ENCODE assay signal across 8 cellular contexts in the genomic region with DNA sequence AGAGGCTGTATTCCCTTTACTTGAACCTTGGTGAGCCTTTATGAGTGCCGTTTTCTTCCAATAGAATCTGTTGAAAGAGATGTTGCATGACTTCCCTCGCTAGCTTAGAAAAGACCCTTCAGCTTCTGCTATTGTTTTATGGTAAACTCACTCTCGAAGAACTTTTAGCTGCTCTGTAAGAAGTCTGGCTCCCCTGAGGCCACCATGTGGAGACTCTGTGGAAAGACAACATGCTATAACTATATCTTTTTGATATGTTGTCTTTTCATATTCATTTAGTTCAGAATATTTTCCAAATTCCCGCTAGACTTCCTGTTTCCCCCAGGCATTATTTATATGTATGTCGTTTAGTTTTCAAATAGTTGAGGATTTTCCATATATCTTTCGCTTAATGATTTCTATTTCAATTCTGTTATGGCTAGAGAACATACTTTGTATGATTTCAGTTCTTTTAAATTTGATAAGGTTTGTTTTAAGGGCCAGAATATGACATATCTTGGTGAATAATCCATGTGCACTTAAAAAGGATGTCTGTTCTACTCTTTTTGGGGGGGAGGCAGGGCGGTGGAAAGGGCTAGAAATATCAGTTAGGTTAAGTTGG.
DNase-seq lines count a peak whose midpoint lies in the region; ATAC-seq, FAIRE-seq and TF ChIP-seq lines count a peak whose summit lies in the region.

No MANE protein-coding gene starts in this region.

- H3K27ac ChIP-seq in OCI-LY3 (ENCODE audit: low read length) (no peak overlapping the region), GM12878 (ENCODE audit: control insufficient read depth, insufficient read depth) (no peak overlapping the region), kidney (ENCODE audit: low read depth in 2 of 2, low read length in 2 of 2) (no peak overlapping the region), upper lobe of left lung (no peak overlapping the region)

- in situ Hi-C loops in GM12878 (cut with MboI): loop anchor here (5.0 kb wide), 1 partner anchor 122 kb away; no protein-coding TSS in a partner anchor

- peak; percentile 65 to 75 for DNase-seq in AML-193 (lab: John Stamatoyannopoulos, UW)
- no peak for DNase-seq in GM12878 (ENCODE audit: low read depth, low spot score)
- DNase-seq in kidney: peak; percentile 37
- no peak for DNase-seq in upper lobe of left lung
- no peak for DNase-seq in NCI-H226

- FAIRE-seq in GM12878 (lab: Jason Lieb, UNC) (no peak), kidney (lab: Jason Lieb, UNC) (peak; percentile 72)

- peak; percentile 58 for TF ChIP-seq RAD21 in GM12878 (IDR thresholded peaks at IDR 0.05; ENCODE audit: insufficient read depth, low read depth, low read length)

- H3K4me3 ChIP-seq in OCI-LY3 (ENCODE audit: low read length) (no peak overlapping the region), GM12878 (no peak overlapping the region), kidney (ENCODE audit: low read length in 2 of 2) (no peak overlapping the region), upper lobe of left lung (no peak overlapping the region)

- BruUV-seq in GM12878 (replicated peaks; lab: Mats Ljungman, UMichigan): no TSS peak

- H3K79me2 ChIP-seq in OCI-LY3 (ENCODE audit: low read length) (peaks cover 5% of the 10 kb centered on the region; the same call in 1 of the 2 replicates), GM12878 (ENCODE audit: control insufficient read depth, insufficient read depth, low read length) (no peaks in the 10 kb centered on the region)

- H3K4me1 ChIP-seq in OCI-LY3 (ENCODE audit: low read length) (peaks cover 12% of the 10 kb centered on the region), GM12878 (ENCODE audit: control insufficient read depth, insufficient read depth, low read length) (no peaks in the 10 kb centered on the region), kidney (ENCODE audit: control insufficient read depth in 1 of 2, insufficient read depth in 1 of 2, low read depth in 1 of 2, low read length in 2 of 2) (no peaks in the 10 kb centered on the region), upper lobe of left lung (peaks cover 0 to 6% (median 0%) of the 10 kb centered on the region in 4 donors)

- ATAC-seq in GM12878 (peak; percentile 69), upper lobe of left lung (ENCODE audit: low FRiP score in 2 of 2) (peak in 1 of 2 donors; percentile 63), GM21381 (IDR thresholded peaks at IDR 0.05; ENCODE audit: unreplicated experiment) (no peak)

- CTCF ChIA-PET in GM12878 (lab: Yijun Ruan, JAX): interaction anchor here (1.0 to 12.6 kb wide), 9 partner anchors 9 to 352 kb away, joined by 3 to 111 read pairs (median 4); a partner anchor contains a TSS

- POLR2A ChIA-PET in GM12878 (lab: Charles Lee): interaction anchor here (0.6 kb wide), 1 partner anchor 32 kb away, joined by 3 read pairs; no protein-coding TSS in a partner anchor

- SMC1A ChIA-PET in GM12878 (lab: Charles Lee; ENCODE audit: uncharacterized antibody, unreplicated experiment): interaction anchor here (0.7 to 4.6 kb wide), 10 partner anchors 11 to 351 kb away, joined by 3 to 43 read pairs (median 4); no protein-coding TSS in a partner anchor

- H3K4me2 ChIP-seq in OCI-LY3 (ENCODE audit: low read length) (peak overlapping the region; percentile 44; the same call in 1 of the 2 replicates), GM12878 (ENCODE audit: control insufficient read depth, insufficient read depth) (no peak overlapping the region)

- no peak for TF ChIP-seq POLR2A in GM12878 (IDR thresholded peaks at IDR 0.05; ENCODE audit: low read depth, low read length)
- TF ChIP-seq POLR2A in upper lobe of left lung (IDR thresholded peaks at IDR 0.05): no peak

- RAD21 ChIA-PET in GM12878 (lab: Charles Lee; ENCODE audit: unreplicated experiment): interaction anchor here (0.9 to 1.5 kb wide), 6 partner anchors 64 to 351 kb away, joined by 3 to 9 read pairs (median 4); a partner anchor contains a TSS

- no peak for TF ChIP-seq EP300 in GM12878 (IDR thresholded peaks at IDR 0.05; ENCODE audit: borderline replicate concordance in 1 of 2, control insufficient read depth in 1 of 2, low read depth in 2 of 2, low read length in 2 of 2)
- no peak for TF ChIP-seq EP300 in upper lobe of left lung (IDR thresholded peaks at IDR 0.05)

- H3K36me3 ChIP-seq in OCI-LY3 (replicated peaks; ENCODE audit: low read depth, low read length): no peaks in the 10 kb centered on the region
- no peaks in the 10 kb centered on the region for H3K36me3 ChIP-seq in GM12878 (ENCODE audit: control insufficient read depth in 2 of 2, insufficient read depth in 2 of 2, low read length in 1 of 2)
- no peaks in the 10 kb centered on the region for H3K36me3 ChIP-seq in kidney (ENCODE audit: control insufficient read depth in 1 of 2, insufficient read depth in 2 of 2, low read length in 2 of 2)
- no peaks in the 10 kb centered on the region for H3K36me3 ChIP-seq in upper lobe of left lung

- H3K9me3 ChIP-seq in OCI-LY3 (ENCODE audit: insufficient read depth, low read length) (no peaks in the 10 kb centered on the region), GM12878 (replicated peaks; ENCODE audit: control insufficient read depth, insufficient read depth, low read length) (no peaks in the 10 kb centered on the region; the same call in 2 of the 3 replicates), kidney (ENCODE audit: control insufficient read depth in 1 of 2, low read length in 2 of 2) (no peaks in the 10 kb centered on the region), upper lobe of left lung (no peaks in the 10 kb centered on the region)

- H2AFZ ChIP-seq in OCI-LY3 (ENCODE audit: low read depth, low read length): no peak overlapping the region
- no peak overlapping the region for H2AFZ ChIP-seq in GM12878 (ENCODE audit: control insufficient read depth, low read depth, low read length)

- intact Hi-C loops in GM12878 (cut with micrococcal nuclease; ENCODE audit: unreplicated experiment) (no loop called here), kidney (cut with DNase I) (no loop called here)

- H4K20me1 ChIP-seq in OCI-LY3 (ENCODE audit: insufficient read depth, low read length): no peaks in the 10 kb centered on the region
- H4K20me1 ChIP-seq in GM12878 (ENCODE audit: control insufficient read depth, insufficient read depth): no peaks in the 10 kb centered on the region

- peak; percentile 46 for TF ChIP-seq CTCF in GM12874 (IDR thresholded peaks at IDR 0.05; ENCODE audit: insufficient read depth, low read depth, low read length)
- TF ChIP-seq CTCF in OCI-LY3 (IDR thresholded peaks at IDR 0.05; ENCODE audit: low read depth, low read length): peak; percentile 75
- TF ChIP-seq CTCF in GM12878 (IDR thresholded peaks at IDR 0.05 in 2 of 3, conservative IDR thresholded peaks at IDR 0.05 in 1 of 3; ENCODE audit: control insufficient read depth in 2 of 3, extremely low read depth in 1 of 3, insufficient read depth in 1 of 3, low read depth in 3 of 3, low read length in 3 of 3): peak; percentile 53 to 59 (median 58)
- peak; percentile 42 for TF ChIP-seq CTCF in kidney (IDR thresholded peaks at IDR 0.05; ENCODE audit: borderline replicate concordance, extremely low read depth, insufficient read depth)
- TF ChIP-seq CTCF in upper lobe of left lung (IDR thresholded peaks at IDR 0.05): peak; percentile 30 to 62 (median 59)

- H3K9ac ChIP-seq in OCI-LY3 (ENCODE audit: low read length): no peak overlapping the region
- no peak overlapping the region for H3K9ac ChIP-seq in GM12878 (ENCODE audit: control insufficient read depth, insufficient read depth, low read length)
- no peak overlapping the region for H3K9ac ChIP-seq in kidney (ENCODE audit: low read length in 2 of 2)

- no peaks in the 10 kb centered on the region for H3K27me3 ChIP-seq in OCI-LY3 (ENCODE audit: low read depth, low read length)
- H3K27me3 ChIP-seq in GM12878 (replicated peaks in 1 of 2; ENCODE audit: control insufficient read depth in 2 of 2, insufficient read depth in 2 of 2, low read length in 1 of 2): no peaks in the 10 kb centered on the region
- H3K27me3 ChIP-seq in upper lobe of left lung: no peaks in the 10 kb centered on the region

- WGBS in GM12878 (ENCODE audit: insufficient coverage, insufficient replicate concordance, low lambda C conversion rate, missing lambda C conversion rate): 71% methylated on average over 7 of the region's 7 CpGs
- WGBS in upper lobe of left lung, 2 donors: 44 to 52% methylated on average over 7 of the region's 7 CpGs

TF ChIP-seq in GM12878, 131 proteins besides CTCF, POLR2A, EP300 and RAD21:
- TF ChIP-seq, protein P1, sequence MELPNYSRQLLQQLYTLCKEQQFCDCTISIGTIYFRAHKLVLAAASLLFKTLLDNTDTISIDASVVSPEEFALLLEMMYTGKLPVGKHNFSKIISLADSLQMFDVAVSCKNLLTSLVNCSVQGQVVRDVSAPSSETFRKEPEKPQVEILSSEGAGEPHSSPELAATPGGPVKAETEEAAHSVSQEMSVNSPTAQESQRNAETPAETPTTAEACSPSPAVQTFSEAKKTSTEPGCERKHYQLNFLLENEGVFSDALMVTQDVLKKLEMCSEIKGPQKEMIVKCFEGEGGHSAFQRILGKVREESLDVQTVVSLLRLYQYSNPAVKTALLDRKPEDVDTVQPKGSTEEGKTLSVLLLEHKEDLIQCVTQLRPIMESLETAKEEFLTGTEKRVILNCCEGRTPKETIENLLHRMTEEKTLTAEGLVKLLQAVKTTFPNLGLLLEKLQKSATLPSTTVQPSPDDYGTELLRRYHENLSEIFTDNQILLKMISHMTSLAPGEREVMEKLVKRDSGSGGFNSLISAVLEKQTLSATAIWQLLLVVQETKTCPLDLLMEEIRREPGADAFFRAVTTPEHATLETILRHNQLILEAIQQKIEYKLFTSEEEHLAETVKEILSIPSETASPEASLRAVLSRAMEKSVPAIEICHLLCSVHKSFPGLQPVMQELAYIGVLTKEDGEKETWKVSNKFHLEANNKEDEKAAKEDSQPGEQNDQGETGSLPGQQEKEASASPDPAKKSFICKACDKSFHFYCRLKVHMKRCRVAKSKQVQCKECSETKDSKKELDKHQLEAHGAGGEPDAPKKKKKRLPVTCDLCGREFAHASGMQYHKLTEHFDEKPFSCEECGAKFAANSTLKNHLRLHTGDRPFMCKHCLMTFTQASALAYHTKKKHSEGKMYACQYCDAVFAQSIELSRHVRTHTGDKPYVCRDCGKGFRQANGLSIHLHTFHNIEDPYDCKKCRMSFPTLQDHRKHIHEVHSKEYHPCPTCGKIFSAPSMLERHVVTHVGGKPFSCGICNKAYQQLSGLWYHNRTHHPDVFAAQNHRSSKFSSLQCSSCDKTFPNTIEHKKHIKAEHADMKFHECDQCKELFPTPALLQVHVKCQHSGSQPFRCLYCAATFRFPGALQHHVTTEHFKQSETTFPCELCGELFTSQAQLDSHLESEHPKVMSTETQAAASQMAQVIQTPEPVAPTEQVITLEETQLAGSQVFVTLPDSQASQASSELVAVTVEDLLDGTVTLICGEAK (IDR thresholded peaks at IDR 0.05; ENCODE audit: borderline replicate concordance): no peak
- TF ChIP-seq SMC3 (IDR thresholded peaks at IDR 0.05; ENCODE audit: borderline replicate concordance, low read length): peak; percentile 77; the same call in 1 of the 2 replicates
TF ChIP-seq in GM12878: peak in this region for 1.

Comparison
In these comparisons a context has a peak if more than half of its experiments do, and no peak if none do; other contexts are left out.
1. DNase-seq: peak in AML-193 (2 of 2) and kidney (single experiment); none in GM12878 (single experiment), upper lobe of left lung (0 of 2) and NCI-H226 (single experiment).
2. Peak in every context shown above with its lines, with median percentiles within 50 percentile points of each other: CTCF ChIP-seq.